2 cellular contexts compared by ENCODE assay signal in the genomic region with DNA sequence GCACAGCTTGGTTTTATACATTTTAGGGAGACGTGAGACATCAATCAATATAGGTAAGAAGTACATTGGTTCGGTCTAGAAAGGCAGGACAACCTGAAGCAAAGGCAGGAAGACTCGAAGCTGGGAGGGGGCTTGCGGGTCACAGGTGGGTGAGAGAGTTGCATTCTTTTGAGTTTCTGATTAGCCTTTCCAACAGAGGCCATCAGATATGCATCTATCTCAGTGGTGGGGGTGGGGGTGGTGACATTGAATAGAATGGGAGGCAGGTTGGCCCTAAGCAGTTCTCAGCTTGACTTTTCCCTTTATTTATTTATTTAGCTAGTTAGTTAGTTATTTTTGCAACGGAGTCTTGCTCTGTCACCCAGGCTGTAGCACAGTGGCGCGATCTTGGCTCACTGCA.
TF ChIP-seq lines count a peak whose summit lies in the region.

No MANE protein-coding gene starts in this region.

TF ChIP-seq in GM23338, 12 proteins besides CTCF, POLR2A, EP300 and RAD21 (continues in another document):
- TF ChIP-seq STAT1 (IDR thresholded peaks at IDR 0.05; ENCODE audit: unreplicated experiment) = no peak
- no peak for TF ChIP-seq POLR2AphosphoS5 (IDR thresholded peaks at IDR 0.05; ENCODE audit: low read depth)
- TF ChIP-seq CREB1 (CRISPR knock-in tag; IDR thresholded peaks at IDR 0.05; ENCODE audit: low read depth) = no peak
- no peak for TF ChIP-seq JUNB (IDR thresholded peaks at IDR 0.05; ENCODE audit: unreplicated experiment)
- no peak for TF ChIP-seq ZNF331 (CRISPR knock-in tag; IDR thresholded peaks at IDR 0.05; ENCODE audit: low read depth)
- no peak for TF ChIP-seq EZH2 (IDR thresholded peaks at IDR 0.05; ENCODE audit: low read depth, unreplicated experiment)
- TF ChIP-seq NANOG (IDR thresholded peaks at IDR 0.05; ENCODE audit: borderline replicate concordance) = no peak
- TF ChIP-seq ETS1 (IDR thresholded peaks at IDR 0.05) = no peak
- TF ChIP-seq EZH2phosphoT487 (IDR thresholded peaks at IDR 0.05; ENCODE audit: unreplicated experiment) = no peak
- no peak for TF ChIP-seq ZNF114 (CRISPR knock-in tag; IDR thresholded peaks at IDR 0.05)
- TF ChIP-seq, protein P1, sequence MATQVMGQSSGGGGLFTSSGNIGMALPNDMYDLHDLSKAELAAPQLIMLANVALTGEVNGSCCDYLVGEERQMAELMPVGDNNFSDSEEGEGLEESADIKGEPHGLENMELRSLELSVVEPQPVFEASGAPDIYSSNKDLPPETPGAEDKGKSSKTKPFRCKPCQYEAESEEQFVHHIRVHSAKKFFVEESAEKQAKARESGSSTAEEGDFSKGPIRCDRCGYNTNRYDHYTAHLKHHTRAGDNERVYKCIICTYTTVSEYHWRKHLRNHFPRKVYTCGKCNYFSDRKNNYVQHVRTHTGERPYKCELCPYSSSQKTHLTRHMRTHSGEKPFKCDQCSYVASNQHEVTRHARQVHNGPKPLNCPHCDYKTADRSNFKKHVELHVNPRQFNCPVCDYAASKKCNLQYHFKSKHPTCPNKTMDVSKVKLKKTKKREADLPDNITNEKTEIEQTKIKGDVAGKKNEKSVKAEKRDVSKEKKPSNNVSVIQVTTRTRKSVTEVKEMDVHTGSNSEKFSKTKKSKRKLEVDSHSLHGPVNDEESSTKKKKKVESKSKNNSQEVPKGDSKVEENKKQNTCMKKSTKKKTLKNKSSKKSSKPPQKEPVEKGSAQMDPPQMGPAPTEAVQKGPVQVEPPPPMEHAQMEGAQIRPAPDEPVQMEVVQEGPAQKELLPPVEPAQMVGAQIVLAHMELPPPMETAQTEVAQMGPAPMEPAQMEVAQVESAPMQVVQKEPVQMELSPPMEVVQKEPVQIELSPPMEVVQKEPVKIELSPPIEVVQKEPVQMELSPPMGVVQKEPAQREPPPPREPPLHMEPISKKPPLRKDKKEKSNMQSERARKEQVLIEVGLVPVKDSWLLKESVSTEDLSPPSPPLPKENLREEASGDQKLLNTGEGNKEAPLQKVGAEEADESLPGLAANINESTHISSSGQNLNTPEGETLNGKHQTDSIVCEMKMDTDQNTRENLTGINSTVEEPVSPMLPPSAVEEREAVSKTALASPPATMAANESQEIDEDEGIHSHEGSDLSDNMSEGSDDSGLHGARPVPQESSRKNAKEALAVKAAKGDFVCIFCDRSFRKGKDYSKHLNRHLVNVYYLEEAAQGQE (IDR thresholded peaks at IDR 0.05; ENCODE audit: unreplicated experiment) = no peak

TF ChIP-seq in H1, 55 proteins besides CTCF, POLR2A, EP300 and RAD21:
- TF ChIP-seq RFX5 (IDR thresholded peaks at IDR 0.05; ENCODE audit: borderline replicate concordance, low read depth, low read length) = no peak
- TF ChIP-seq CEBPB (IDR thresholded peaks at IDR 0.05; ENCODE audit: low read depth, low read length) = no peak
- no peak for TF ChIP-seq RXRA (IDR thresholded peaks at IDR 0.05; ENCODE audit: insufficient read depth, low read depth, low read length)
- TF ChIP-seq POU5F1 (IDR thresholded peaks at IDR 0.05; ENCODE audit: low read depth, low read length) = no peak
- no peak for TF ChIP-seq EZH2 (IDR thresholded peaks at IDR 0.05; ENCODE audit: low read depth, low read length, severe bottlenecking)
- TF ChIP-seq MAX (IDR thresholded peaks at IDR 0.05) = no peak
- no peak for TF ChIP-seq TAF7 (optimal IDR thresholded peaks at IDR 0.05; ENCODE audit: borderline replicate concordance, low read depth, low read length)
- no peak for TF ChIP-seq CTBP2 (IDR thresholded peaks at IDR 0.05; ENCODE audit: borderline replicate concordance, insufficient read depth, insufficient read length, low read length)
- TF ChIP-seq RBBP5 (IDR thresholded peaks at IDR 0.05; ENCODE audit: borderline replicate concordance, low read depth, low read length) = no peak
- no peak for TF ChIP-seq BACH1 (IDR thresholded peaks at IDR 0.05; ENCODE audit: low read length)
- no peak for TF ChIP-seq KDM4A (IDR thresholded peaks at IDR 0.05; ENCODE audit: low read depth, low read length, severe bottlenecking)
- no peak for TF ChIP-seq CREB1 (IDR thresholded peaks at IDR 0.05)
- no peak for TF ChIP-seq SIX5 (IDR thresholded peaks at IDR 0.05; ENCODE audit: low read depth, low read length)
- TF ChIP-seq PHF8 (conservative IDR thresholded peaks at IDR 0.05; ENCODE audit: low read depth, low read length) = no peak
- TF ChIP-seq CHD2 (IDR thresholded peaks at IDR 0.05; ENCODE audit: low read length) = no peak
- no peak for TF ChIP-seq EGR1 (IDR thresholded peaks at IDR 0.05; ENCODE audit: borderline replicate concordance, low read depth, low read length)
- TF ChIP-seq, protein P2, sequence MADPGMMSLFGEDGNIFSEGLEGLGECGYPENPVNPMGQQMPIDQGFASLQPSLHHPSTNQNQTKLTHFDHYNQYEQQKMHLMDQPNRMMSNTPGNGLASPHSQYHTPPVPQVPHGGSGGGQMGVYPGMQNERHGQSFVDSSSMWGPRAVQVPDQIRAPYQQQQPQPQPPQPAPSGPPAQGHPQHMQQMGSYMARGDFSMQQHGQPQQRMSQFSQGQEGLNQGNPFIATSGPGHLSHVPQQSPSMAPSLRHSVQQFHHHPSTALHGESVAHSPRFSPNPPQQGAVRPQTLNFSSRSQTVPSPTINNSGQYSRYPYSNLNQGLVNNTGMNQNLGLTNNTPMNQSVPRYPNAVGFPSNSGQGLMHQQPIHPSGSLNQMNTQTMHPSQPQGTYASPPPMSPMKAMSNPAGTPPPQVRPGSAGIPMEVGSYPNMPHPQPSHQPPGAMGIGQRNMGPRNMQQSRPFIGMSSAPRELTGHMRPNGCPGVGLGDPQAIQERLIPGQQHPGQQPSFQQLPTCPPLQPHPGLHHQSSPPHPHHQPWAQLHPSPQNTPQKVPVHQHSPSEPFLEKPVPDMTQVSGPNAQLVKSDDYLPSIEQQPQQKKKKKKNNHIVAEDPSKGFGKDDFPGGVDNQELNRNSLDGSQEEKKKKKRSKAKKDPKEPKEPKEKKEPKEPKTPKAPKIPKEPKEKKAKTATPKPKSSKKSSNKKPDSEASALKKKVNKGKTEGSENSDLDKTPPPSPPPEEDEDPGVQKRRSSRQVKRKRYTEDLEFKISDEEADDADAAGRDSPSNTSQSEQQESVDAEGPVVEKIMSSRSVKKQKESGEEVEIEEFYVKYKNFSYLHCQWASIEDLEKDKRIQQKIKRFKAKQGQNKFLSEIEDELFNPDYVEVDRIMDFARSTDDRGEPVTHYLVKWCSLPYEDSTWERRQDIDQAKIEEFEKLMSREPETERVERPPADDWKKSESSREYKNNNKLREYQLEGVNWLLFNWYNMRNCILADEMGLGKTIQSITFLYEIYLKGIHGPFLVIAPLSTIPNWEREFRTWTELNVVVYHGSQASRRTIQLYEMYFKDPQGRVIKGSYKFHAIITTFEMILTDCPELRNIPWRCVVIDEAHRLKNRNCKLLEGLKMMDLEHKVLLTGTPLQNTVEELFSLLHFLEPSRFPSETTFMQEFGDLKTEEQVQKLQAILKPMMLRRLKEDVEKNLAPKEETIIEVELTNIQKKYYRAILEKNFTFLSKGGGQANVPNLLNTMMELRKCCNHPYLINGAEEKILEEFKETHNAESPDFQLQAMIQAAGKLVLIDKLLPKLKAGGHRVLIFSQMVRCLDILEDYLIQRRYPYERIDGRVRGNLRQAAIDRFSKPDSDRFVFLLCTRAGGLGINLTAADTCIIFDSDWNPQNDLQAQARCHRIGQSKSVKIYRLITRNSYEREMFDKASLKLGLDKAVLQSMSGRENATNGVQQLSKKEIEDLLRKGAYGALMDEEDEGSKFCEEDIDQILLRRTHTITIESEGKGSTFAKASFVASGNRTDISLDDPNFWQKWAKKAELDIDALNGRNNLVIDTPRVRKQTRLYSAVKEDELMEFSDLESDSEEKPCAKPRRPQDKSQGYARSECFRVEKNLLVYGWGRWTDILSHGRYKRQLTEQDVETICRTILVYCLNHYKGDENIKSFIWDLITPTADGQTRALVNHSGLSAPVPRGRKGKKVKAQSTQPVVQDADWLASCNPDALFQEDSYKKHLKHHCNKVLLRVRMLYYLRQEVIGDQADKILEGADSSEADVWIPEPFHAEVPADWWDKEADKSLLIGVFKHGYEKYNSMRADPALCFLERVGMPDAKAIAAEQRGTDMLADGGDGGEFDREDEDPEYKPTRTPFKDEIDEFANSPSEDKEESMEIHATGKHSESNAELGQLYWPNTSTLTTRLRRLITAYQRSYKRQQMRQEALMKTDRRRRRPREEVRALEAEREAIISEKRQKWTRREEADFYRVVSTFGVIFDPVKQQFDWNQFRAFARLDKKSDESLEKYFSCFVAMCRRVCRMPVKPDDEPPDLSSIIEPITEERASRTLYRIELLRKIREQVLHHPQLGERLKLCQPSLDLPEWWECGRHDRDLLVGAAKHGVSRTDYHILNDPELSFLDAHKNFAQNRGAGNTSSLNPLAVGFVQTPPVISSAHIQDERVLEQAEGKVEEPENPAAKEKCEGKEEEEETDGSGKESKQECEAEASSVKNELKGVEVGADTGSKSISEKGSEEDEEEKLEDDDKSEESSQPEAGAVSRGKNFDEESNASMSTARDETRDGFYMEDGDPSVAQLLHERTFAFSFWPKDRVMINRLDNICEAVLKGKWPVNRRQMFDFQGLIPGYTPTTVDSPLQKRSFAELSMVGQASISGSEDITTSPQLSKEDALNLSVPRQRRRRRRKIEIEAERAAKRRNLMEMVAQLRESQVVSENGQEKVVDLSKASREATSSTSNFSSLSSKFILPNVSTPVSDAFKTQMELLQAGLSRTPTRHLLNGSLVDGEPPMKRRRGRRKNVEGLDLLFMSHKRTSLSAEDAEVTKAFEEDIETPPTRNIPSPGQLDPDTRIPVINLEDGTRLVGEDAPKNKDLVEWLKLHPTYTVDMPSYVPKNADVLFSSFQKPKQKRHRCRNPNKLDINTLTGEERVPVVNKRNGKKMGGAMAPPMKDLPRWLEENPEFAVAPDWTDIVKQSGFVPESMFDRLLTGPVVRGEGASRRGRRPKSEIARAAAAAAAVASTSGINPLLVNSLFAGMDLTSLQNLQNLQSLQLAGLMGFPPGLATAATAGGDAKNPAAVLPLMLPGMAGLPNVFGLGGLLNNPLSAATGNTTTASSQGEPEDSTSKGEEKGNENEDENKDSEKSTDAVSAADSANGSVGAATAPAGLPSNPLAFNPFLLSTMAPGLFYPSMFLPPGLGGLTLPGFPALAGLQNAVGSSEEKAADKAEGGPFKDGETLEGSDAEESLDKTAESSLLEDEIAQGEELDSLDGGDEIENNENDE (IDR thresholded peaks at IDR 0.05; ENCODE audit: insufficient replicate concordance, low read length) = no peak
- no peak for TF ChIP-seq JUN (IDR thresholded peaks at IDR 0.05; ENCODE audit: low read depth, low read length)
- no peak for TF ChIP-seq SIRT6 (IDR thresholded peaks at IDR 0.05; ENCODE audit: low read length)
- TF ChIP-seq, protein P3, sequence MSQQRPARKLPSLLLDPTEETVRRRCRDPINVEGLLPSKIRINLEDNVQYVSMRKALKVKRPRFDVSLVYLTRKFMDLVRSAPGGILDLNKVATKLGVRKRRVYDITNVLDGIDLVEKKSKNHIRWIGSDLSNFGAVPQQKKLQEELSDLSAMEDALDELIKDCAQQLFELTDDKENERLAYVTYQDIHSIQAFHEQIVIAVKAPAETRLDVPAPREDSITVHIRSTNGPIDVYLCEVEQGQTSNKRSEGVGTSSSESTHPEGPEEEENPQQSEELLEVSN (IDR thresholded peaks at IDR 0.05) = no peak
